In genomic region chr1:90851711-90852050, GRCh38 we compare ENCODE assay signal across 8 cellular contexts.
DNase-seq lines count a peak whose midpoint lies in the region; ATAC-seq and TF ChIP-seq lines count a peak whose summit lies in the region.

No MANE protein-coding gene starts in this region.

- peaks cover 0 to 13% (median 10%) of the 10 kb centered on the region in 4 donors for H3K4me1 ChIP-seq in liver (ENCODE audit: control insufficient read depth in 4 of 4, insufficient read depth in 4 of 4, low read length in 3 of 4)

- peaks cover 13% of the 10 kb centered on the region for H3K4me1 Mint-ChIP-seq in activated naive CD4-positive, alpha-beta T cell treated with anti-CD3 and anti-CD28 coated beads, Interleukin-2, amount 10 ng/mL, durations not matched to agents 7 days and 5 days
- peaks cover 7% of the 10 kb centered on the region for H3K4me1 Mint-ChIP-seq in activated naive CD8-positive, alpha-beta T cell treated with anti-CD3 and anti-CD28 coated beads for 36 hours
- peaks cover 3% of the 10 kb centered on the region for H3K4me1 Mint-ChIP-seq in type B pancreatic cell (ENCODE audit: unreplicated experiment)

- TF ChIP-seq RAD21 in liver (IDR thresholded peaks at IDR 0.05): no peak

- H3K4me3 ChIP-seq in liver (ENCODE audit: low read depth in 1 of 3, low read length in 3 of 3): peak overlapping the region; percentile 13 to 96 (median 30)

- peak overlapping the region; percentile 73 for H3K4me3 Mint-ChIP-seq in activated naive CD4-positive, alpha-beta T cell treated with anti-CD3 and anti-CD28 coated beads, Interleukin-2, amount 10 ng/mL, durations not matched to agents 7 days and 5 days
- H3K4me3 Mint-ChIP-seq in activated naive CD8-positive, alpha-beta T cell treated with anti-CD3 and anti-CD28 coated beads for 36 hours: peak overlapping the region; percentile 73
- peak overlapping the region; percentile 91 for H3K4me3 Mint-ChIP-seq in type B pancreatic cell

- CTCF ChIA-PET in activated naive CD4-positive, alpha-beta T cell treated with anti-CD3 and anti-CD28 coated beads, Interleukin-2, amount 10 ng/mL, durations not matched to agents 7 days and 5 days (lab: Charles Lee): interaction anchor here (0.8 to 1.4 kb wide), 3 partner anchors 68 to 141 kb away, joined by 3 read pairs; no protein-coding TSS in a partner anchor

- WGBS in liver: 2% methylated on average over 21 of the region's 21 CpGs

- no peak for DNase-seq in activated naive CD4-positive, alpha-beta T cell treated with anti-CD3 and anti-CD28 coated beads, Interleukin-2, amount 10 ng/mL, durations not matched to agents 7 days and 5 days
- DNase-seq in activated naive CD4-positive, alpha-beta T cell (lab: John Stamatoyannopoulos, UW): no peak
- DNase-seq in activated naive CD8-positive, alpha-beta T cell treated with anti-CD3 and anti-CD28 coated beads for 36 hours: no peak
- DNase-seq in type B pancreatic cell (ENCODE audit: extremely low spot score, unreplicated experiment) (no peak), HT-29 (ENCODE audit: low spot score) (no peak)

- H3K27ac Mint-ChIP-seq in activated naive CD4-positive, alpha-beta T cell treated with anti-CD3 and anti-CD28 coated beads, Interleukin-2, amount 10 ng/mL, durations not matched to agents 7 days and 5 days: no peak overlapping the region
- H3K27ac Mint-ChIP-seq in activated naive CD8-positive, alpha-beta T cell treated with anti-CD3 and anti-CD28 coated beads for 36 hours: no peak overlapping the region
- H3K27ac Mint-ChIP-seq in type B pancreatic cell: peak overlapping the region; percentile 50

- H3K9ac ChIP-seq in liver (ENCODE audit: low read depth in 1 of 2, low read length in 2 of 2): peak overlapping the region in 1 of 2 donors; percentile 40

- ATAC-seq in GM18868 (IDR thresholded peaks at IDR 0.05; ENCODE audit: unreplicated experiment) (no peak), GM21360 (IDR thresholded peaks at IDR 0.05; ENCODE audit: unreplicated experiment) (no peak)

- H3K9me3 ChIP-seq in liver (ENCODE audit: control insufficient read depth in 4 of 4, low read length in 3 of 4): no peaks in the 10 kb centered on the region

- no peaks in the 10 kb centered on the region for H3K36me3 ChIP-seq in liver (ENCODE audit: control insufficient read depth in 4 of 4, insufficient read depth in 3 of 4, low read depth in 1 of 4, low read length in 3 of 4)

- TF ChIP-seq CTCF in liver (IDR thresholded peaks at IDR 0.05; ENCODE audit: low read depth, low read length, missing input control) (no peak), type B pancreatic cell (conservative IDR thresholded peaks at IDR 0.05) (no peak)

- H3K36me3 Mint-ChIP-seq in activated naive CD4-positive, alpha-beta T cell treated with anti-CD3 and anti-CD28 coated beads, Interleukin-2, amount 10 ng/mL, durations not matched to agents 7 days and 5 days: no peaks in the 10 kb centered on the region
- H3K36me3 Mint-ChIP-seq in activated naive CD8-positive, alpha-beta T cell treated with anti-CD3 and anti-CD28 coated beads for 36 hours: no peaks in the 10 kb centered on the region
- H3K36me3 Mint-ChIP-seq in type B pancreatic cell: peaks cover 4% of the 10 kb centered on the region

- H3K27me3 ChIP-seq in liver (ENCODE audit: control insufficient read depth in 4 of 4, insufficient read depth in 4 of 4, low read length in 3 of 4): no peaks in the 10 kb centered on the region

- no peaks in the 10 kb centered on the region for H3K9me3 Mint-ChIP-seq in activated naive CD4-positive, alpha-beta T cell treated with anti-CD3 and anti-CD28 coated beads, Interleukin-2, amount 10 ng/mL, durations not matched to agents 7 days and 5 days
- H3K9me3 Mint-ChIP-seq in activated naive CD8-positive, alpha-beta T cell treated with anti-CD3 and anti-CD28 coated beads for 36 hours: no peaks in the 10 kb centered on the region
- H3K9me3 Mint-ChIP-seq in type B pancreatic cell: no peaks in the 10 kb centered on the region

- H3K27ac ChIP-seq in liver (ENCODE audit: low read depth in 1 of 2, low read length in 2 of 2): no peak overlapping the region

- peaks cover 56% of the 10 kb centered on the region for H3K27me3 Mint-ChIP-seq in activated naive CD4-positive, alpha-beta T cell treated with anti-CD3 and anti-CD28 coated beads, Interleukin-2, amount 10 ng/mL, durations not matched to agents 7 days and 5 days
- peaks cover 66% of the 10 kb centered on the region for H3K27me3 Mint-ChIP-seq in activated naive CD8-positive, alpha-beta T cell treated with anti-CD3 and anti-CD28 coated beads for 36 hours
- peaks cover 54% of the 10 kb centered on the region for H3K27me3 Mint-ChIP-seq in type B pancreatic cell

TF ChIP-seq in liver, 16 proteins besides CTCF, POLR2A, EP300 and RAD21:
- no peak for TF ChIP-seq GABPA (IDR thresholded peaks at IDR 0.05 in 1 of 2, conservative IDR thresholded peaks at IDR 0.05 in 1 of 2)
- TF ChIP-seq, protein P1, sequence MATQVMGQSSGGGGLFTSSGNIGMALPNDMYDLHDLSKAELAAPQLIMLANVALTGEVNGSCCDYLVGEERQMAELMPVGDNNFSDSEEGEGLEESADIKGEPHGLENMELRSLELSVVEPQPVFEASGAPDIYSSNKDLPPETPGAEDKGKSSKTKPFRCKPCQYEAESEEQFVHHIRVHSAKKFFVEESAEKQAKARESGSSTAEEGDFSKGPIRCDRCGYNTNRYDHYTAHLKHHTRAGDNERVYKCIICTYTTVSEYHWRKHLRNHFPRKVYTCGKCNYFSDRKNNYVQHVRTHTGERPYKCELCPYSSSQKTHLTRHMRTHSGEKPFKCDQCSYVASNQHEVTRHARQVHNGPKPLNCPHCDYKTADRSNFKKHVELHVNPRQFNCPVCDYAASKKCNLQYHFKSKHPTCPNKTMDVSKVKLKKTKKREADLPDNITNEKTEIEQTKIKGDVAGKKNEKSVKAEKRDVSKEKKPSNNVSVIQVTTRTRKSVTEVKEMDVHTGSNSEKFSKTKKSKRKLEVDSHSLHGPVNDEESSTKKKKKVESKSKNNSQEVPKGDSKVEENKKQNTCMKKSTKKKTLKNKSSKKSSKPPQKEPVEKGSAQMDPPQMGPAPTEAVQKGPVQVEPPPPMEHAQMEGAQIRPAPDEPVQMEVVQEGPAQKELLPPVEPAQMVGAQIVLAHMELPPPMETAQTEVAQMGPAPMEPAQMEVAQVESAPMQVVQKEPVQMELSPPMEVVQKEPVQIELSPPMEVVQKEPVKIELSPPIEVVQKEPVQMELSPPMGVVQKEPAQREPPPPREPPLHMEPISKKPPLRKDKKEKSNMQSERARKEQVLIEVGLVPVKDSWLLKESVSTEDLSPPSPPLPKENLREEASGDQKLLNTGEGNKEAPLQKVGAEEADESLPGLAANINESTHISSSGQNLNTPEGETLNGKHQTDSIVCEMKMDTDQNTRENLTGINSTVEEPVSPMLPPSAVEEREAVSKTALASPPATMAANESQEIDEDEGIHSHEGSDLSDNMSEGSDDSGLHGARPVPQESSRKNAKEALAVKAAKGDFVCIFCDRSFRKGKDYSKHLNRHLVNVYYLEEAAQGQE (IDR thresholded peaks at IDR 0.05): peak; percentile 1
